Comparison of ENCODE assay signal across 1 cellular context in genomic region chr1:156165083-156165482, GRCh38.
TF ChIP-seq lines count a peak whose summit lies in the region.

No MANE protein-coding gene starts in this region.

TF ChIP-seq in IMR-90, 13 proteins besides CTCF, POLR2A, EP300 and RAD21:
- TF ChIP-seq SMC3 (IDR thresholded peaks at IDR 0.05; ENCODE audit: low read depth, low read length), result no peak
- no peak for TF ChIP-seq MAFK (IDR thresholded peaks at IDR 0.05; ENCODE audit: low read depth, low read length)
- TF ChIP-seq RFX5 (IDR thresholded peaks at IDR 0.05; ENCODE audit: low read depth, low read length), result no peak
- no peak for TF ChIP-seq MAZ (IDR thresholded peaks at IDR 0.05; ENCODE audit: borderline replicate concordance, low read depth, low read length)
- no peak for TF ChIP-seq RCOR1 (IDR thresholded peaks at IDR 0.05; ENCODE audit: insufficient replicate concordance, low read length)
- TF ChIP-seq FOS (IDR thresholded peaks at IDR 0.05; ENCODE audit: low read depth, low read length), result no peak
- no peak for TF ChIP-seq CHD1 (IDR thresholded peaks at IDR 0.05; ENCODE audit: low read depth, low read length)
- TF ChIP-seq BHLHE40 (IDR thresholded peaks at IDR 0.05; ENCODE audit: low read depth, low read length), result no peak
- TF ChIP-seq, protein P1, sequence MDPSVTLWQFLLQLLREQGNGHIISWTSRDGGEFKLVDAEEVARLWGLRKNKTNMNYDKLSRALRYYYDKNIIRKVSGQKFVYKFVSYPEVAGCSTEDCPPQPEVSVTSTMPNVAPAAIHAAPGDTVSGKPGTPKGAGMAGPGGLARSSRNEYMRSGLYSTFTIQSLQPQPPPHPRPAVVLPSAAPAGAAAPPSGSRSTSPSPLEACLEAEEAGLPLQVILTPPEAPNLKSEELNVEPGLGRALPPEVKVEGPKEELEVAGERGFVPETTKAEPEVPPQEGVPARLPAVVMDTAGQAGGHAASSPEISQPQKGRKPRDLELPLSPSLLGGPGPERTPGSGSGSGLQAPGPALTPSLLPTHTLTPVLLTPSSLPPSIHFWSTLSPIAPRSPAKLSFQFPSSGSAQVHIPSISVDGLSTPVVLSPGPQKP (IDR thresholded peaks at IDR 0.05; ENCODE audit: borderline replicate concordance, low read depth, low read length), result no peak
- TF ChIP-seq CEBPB (IDR thresholded peaks at IDR 0.05; ENCODE audit: low read depth, low read length), result no peak
- TF ChIP-seq, protein P2, sequence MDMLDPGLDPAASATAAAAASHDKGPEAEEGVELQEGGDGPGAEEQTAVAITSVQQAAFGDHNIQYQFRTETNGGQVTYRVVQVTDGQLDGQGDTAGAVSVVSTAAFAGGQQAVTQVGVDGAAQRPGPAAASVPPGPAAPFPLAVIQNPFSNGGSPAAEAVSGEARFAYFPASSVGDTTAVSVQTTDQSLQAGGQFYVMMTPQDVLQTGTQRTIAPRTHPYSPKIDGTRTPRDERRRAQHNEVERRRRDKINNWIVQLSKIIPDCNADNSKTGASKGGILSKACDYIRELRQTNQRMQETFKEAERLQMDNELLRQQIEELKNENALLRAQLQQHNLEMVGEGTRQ (IDR thresholded peaks at IDR 0.05; ENCODE audit: low read depth, low read length), result no peak
- no peak for TF ChIP-seq MXI1 (IDR thresholded peaks at IDR 0.05; ENCODE audit: borderline replicate concordance, low read depth, low read length)
